1 cellular context compared by ENCODE assay signal in the genomic region with DNA sequence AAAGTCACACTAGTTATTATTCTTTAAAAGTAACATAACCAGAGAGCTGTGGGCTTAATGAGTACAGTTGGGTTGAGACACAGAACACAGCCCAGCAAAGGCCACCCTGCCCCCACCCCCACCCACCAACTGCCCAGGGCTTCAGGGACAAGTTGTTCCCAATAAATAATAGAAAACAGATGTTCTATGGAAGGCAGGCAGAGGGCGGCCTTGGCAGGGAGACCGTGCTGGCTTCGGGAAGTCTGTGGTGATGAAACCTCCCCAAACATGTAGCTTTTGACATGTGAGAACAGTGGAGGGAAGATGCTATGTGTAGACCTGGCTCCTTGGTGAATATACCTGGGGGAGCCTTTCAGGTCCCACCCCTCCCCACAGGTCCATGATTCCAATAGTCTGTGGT.
TF ChIP-seq lines count a peak whose summit lies in the region.

No MANE protein-coding gene starts in this region.

TF ChIP-seq in GM12878, 131 proteins besides CTCF, POLR2A, EP300 and RAD21:
- TF ChIP-seq TAF1 (IDR thresholded peaks at IDR 0.05; ENCODE audit: borderline replicate concordance, low read depth, low read length) = no peak
- no peak for TF ChIP-seq LARP7 (IDR thresholded peaks at IDR 0.05)
- TF ChIP-seq SREBF2 (IDR thresholded peaks at IDR 0.05; ENCODE audit: low read length) = no peak
- TF ChIP-seq POLR2AphosphoS2 (IDR thresholded peaks at IDR 0.05; ENCODE audit: low read depth, low read length) = 0 out of 2 replicates have a peak, but pooled peaks have one; percentile 42
- TF ChIP-seq NFXL1 (IDR thresholded peaks at IDR 0.05; ENCODE audit: borderline replicate concordance) = no peak
- TF ChIP-seq SMAD5 (IDR thresholded peaks at IDR 0.05; ENCODE audit: low read depth) = peak; percentile 8; the same call in 1 of the 2 replicates
